ENCODE assay signal across 28 cellular contexts in genomic region chr19:35639321-35639639, GRCh38. TPM values are rescaled to one million over a fixed set of nuclear protein-coding genes. Genes with fewer than 3 reads are reported as not detected.
DNase-seq lines count a peak whose midpoint lies in the region; ATAC-seq, FAIRE-seq and TF ChIP-seq lines count a peak whose summit lies in the region.
"Had no signal": no experiment of that assay in that cellular context is flagged by ENCODE, and none has a peak within 500 bp of the region (broad histone marks: within the 10 kb centered on the region; RNA-seq: fewer than 3 reads in every experiment).

No MANE protein-coding gene starts in this region.

- CTCF ChIA-PET in GM12878 (lab: Yijun Ruan, JAX) = no interaction called here
- CTCF ChIA-PET in activated naive CD4-positive, alpha-beta T cell treated with anti-CD3 and anti-CD28 coated beads, Interleukin-2, amount 10 ng/mL, durations not matched to agents 7 days and 5 days (lab: Charles Lee) = no interaction called here

- peak; percentile 58 for TF ChIP-seq POLR2A in GM12878 (IDR thresholded peaks at IDR 0.05; ENCODE audit: low read depth, low read length)

- SMC1A ChIA-PET in GM12878 (lab: Charles Lee; ENCODE audit: uncharacterized antibody, unreplicated experiment) = no interaction called here

- no peaks in the 10 kb centered on the region for H4K20me1 ChIP-seq in H9 (ENCODE audit: control insufficient read depth, insufficient read depth, insufficient read length)
- no peaks in the 10 kb centered on the region for H4K20me1 ChIP-seq in GM12878 (ENCODE audit: control insufficient read depth, insufficient read depth)
- H4K20me1 ChIP-seq: BLaER1 had no signal

- TF ChIP-seq EP300 in GM12878 (IDR thresholded peaks at IDR 0.05; ENCODE audit: borderline replicate concordance in 1 of 2, control insufficient read depth in 1 of 2, low read depth in 2 of 2, low read length in 2 of 2) = no peak

- no peak overlapping the region for H3K4ac ChIP-seq in H9 (ENCODE audit: low read depth, low read length)

- peaks cover 7 to 14% of the 10 kb centered on the region in 2 experiments; a peak in 3 of 4 replicates for H3K36me3 ChIP-seq in GM12878 (ENCODE audit: control insufficient read depth in 2 of 2, insufficient read depth in 2 of 2, low read length in 1 of 2)
- H3K36me3 ChIP-seq: breast epithelium had no signal

- H3K27ac Mint-ChIP-seq in H9 (no peak overlapping the region; a peak in 3 of 7 replicates), neural crest cell (ENCODE audit: unreplicated experiment) (peak overlapping the region; percentile 43)
- H3K27ac Mint-ChIP-seq in activated naive CD4-positive, alpha-beta T cell treated with anti-CD3 and anti-CD28 coated beads, Interleukin-2, amount 10 ng/mL, durations not matched to agents 7 days and 5 days = no peak overlapping the region
- H3K27ac Mint-ChIP-seq: activated naive CD4-positive, alpha-beta T cell treated with anti-CD3 and anti-CD28 coated beads for 36 hours; progenitor cell of endocrine pancreas had no signal

- H2BK12ac ChIP-seq in H9 (ENCODE audit: insufficient read length, low read depth, low read length) = no peak overlapping the region

- no peak overlapping the region for H3K4me3 ChIP-seq in GM12878
- H3K4me3 ChIP-seq: BLaER1, breast epithelium, lower lobe of right lung, PC-9 had no signal

- H3K9ac ChIP-seq in H9 (ENCODE audit: extremely low read depth, insufficient read length, low read length) (no peak overlapping the region), GM12878 (ENCODE audit: control insufficient read depth, insufficient read depth, low read length) (no peak overlapping the region)
- H3K9ac ChIP-seq: BLaER1 had no signal

- no peaks in the 10 kb centered on the region for H3K79me1 ChIP-seq in H9 (ENCODE audit: insufficient read depth, low read depth, low read length, poor library complexity, severe bottlenecking)

- H4K5ac ChIP-seq in H9 (ENCODE audit: insufficient read length, low read depth, low read length) = no peak overlapping the region

- H3K23ac ChIP-seq in H9 (ENCODE audit: insufficient read length, low read depth, low read length) = no peak overlapping the region

- peak overlapping the region; percentile 4 for H3K4me2 ChIP-seq in H9 (ENCODE audit: insufficient read depth, insufficient read length, low read length)
- no peak overlapping the region for H3K4me2 ChIP-seq in GM12878 (ENCODE audit: control insufficient read depth, insufficient read depth)
- H3K4me2 ChIP-seq: BLaER1, PC-9 had no signal

- BruUV-seq in GM12878 (replicated peaks; lab: Mats Ljungman, UMichigan) = no TSS peak

- H3K27me3 Mint-ChIP-seq in H9 (ENCODE audit: low read depth) (peaks cover 4% of the 10 kb centered on the region; the same call in 1 of the 2 replicates), neural crest cell (ENCODE audit: low read depth) (peaks cover 2% of the 10 kb centered on the region)
- H3K27me3 Mint-ChIP-seq in activated naive CD4-positive, alpha-beta T cell treated with anti-CD3 and anti-CD28 coated beads, Interleukin-2, amount 10 ng/mL, durations not matched to agents 7 days and 5 days = no peaks in the 10 kb centered on the region
- H3K27me3 Mint-ChIP-seq: progenitor cell of endocrine pancreas; stimulated activated naive B cell treated with anti-CD40 and anti-IgM and Interleukin-4, amounts not matched to agents 10 μg/mL and 1 μg/mL and 100 μg/mL, for 72 hours had no signal

- no peak overlapping the region for H3K27ac ChIP-seq in H9 (ENCODE audit: insufficient read length, low read depth, low read length)
- no peak overlapping the region for H3K27ac ChIP-seq in GM12878 (ENCODE audit: control insufficient read depth, insufficient read depth)
- H3K27ac ChIP-seq in caudate nucleus (ENCODE audit: low read depth, low read length) = no peak overlapping the region
- H3K27ac ChIP-seq: BLaER1, breast epithelium, epithelial cell of prostate, lower lobe of right lung, PC-9 had no signal

- no peak overlapping the region for H2AK5ac ChIP-seq in H9 (ENCODE audit: insufficient read length, low read length)

- RAD21 ChIA-PET in GM12878 (lab: Charles Lee; ENCODE audit: unreplicated experiment) = no interaction called here

- H4K91ac ChIP-seq in H9 (ENCODE audit: insufficient read length, low read depth, low read length) = no peak overlapping the region

- no peak overlapping the region for H2BK15ac ChIP-seq in H9 (ENCODE audit: low read depth, low read length)

- no peak for TF ChIP-seq RAD21 in GM12878 (IDR thresholded peaks at IDR 0.05; ENCODE audit: insufficient read depth, low read depth, low read length)

- H3K9me3 ChIP-seq in H9 (ENCODE audit: control insufficient read depth, low read depth, low read length) (no peaks in the 10 kb centered on the region), GM12878 (replicated peaks; ENCODE audit: control insufficient read depth, insufficient read depth, low read length) (no peaks in the 10 kb centered on the region)
- H3K9me3 ChIP-seq: BLaER1, breast epithelium, lower lobe of right lung had no signal

- no peak for FAIRE-seq in GM12878 (lab: Jason Lieb, UNC)

- no peak overlapping the region for H2BK120ac ChIP-seq in H9 (ENCODE audit: low read depth, low read length, poor library complexity, severe bottlenecking)

- no peak overlapping the region for H4K8ac ChIP-seq in H9 (replicated peaks; ENCODE audit: insufficient read length, low read depth, low read length)

- H3K79me2 ChIP-seq in H9 (ENCODE audit: insufficient read depth, low read length) (no peaks in the 10 kb centered on the region), GM12878 (ENCODE audit: control insufficient read depth, insufficient read depth, low read length) (no peaks in the 10 kb centered on the region)

- ATAC-seq in GM12878 = no peak
- ATAC-seq: lower lobe of right lung; stimulated activated naive B cell treated with anti-CD40 and anti-IgM and Interleukin-4, amounts not matched to agents 10 μg/mL and 1 μg/mL and 100 μg/mL, for 72 hours had no signal

- peaks cover 24 to 29% of the 10 kb centered on the region in 2 experiments for H3K4me1 Mint-ChIP-seq in H9
- peaks cover 15% of the 10 kb centered on the region for H3K4me1 Mint-ChIP-seq in neural crest cell
- peaks cover 25% of the 10 kb centered on the region for H3K4me1 Mint-ChIP-seq in activated naive CD4-positive, alpha-beta T cell treated with anti-CD3 and anti-CD28 coated beads, Interleukin-2, amount 10 ng/mL, durations not matched to agents 7 days and 5 days

- H3K56ac ChIP-seq in H9 (ENCODE audit: insufficient read length, low read depth, low read length) = no peak overlapping the region

- in situ Hi-C loops in GM12878 (cut with MboI) = no loop called here

- H3K14ac ChIP-seq in H9 (ENCODE audit: insufficient read depth, low read length) = peak overlapping the region; percentile 28; the same call in 1 of the 2 replicates

- H3T11ph ChIP-seq in H9 (ENCODE audit: low read length) = no peak overlapping the region

- DNase-seq in H9 (no peak), GM12878 (ENCODE audit: low read depth, low spot score) (no peak), neural crest cell (ENCODE audit: low read depth, low spot score) (no peak), caudate nucleus (lab: John Stamatoyannopoulos, UW) (no peak), inferior parietal cortex (ENCODE audit: extremely low spot score) (no peak)
- DNase-seq in activated naive CD4-positive, alpha-beta T cell treated with anti-CD3 and anti-CD28 coated beads, Interleukin-2, amount 10 ng/mL, durations not matched to agents 7 days and 5 days = no peak
- DNase-seq: activated CD4-positive, alpha-beta T cell treated with anti-CD3 and anti-CD28 coated beads, Interleukin-2, amount 50 U/mL, for 48 hours; activated CD4-positive, CD25-positive, alpha-beta regulatory T cell; activated naive CD4-positive, alpha-beta T cell treated with anti-CD3 and anti-CD28 coated beads for 36 hours; effector CD4-positive, alpha-beta T cell; GOT3; kidney glomerular epithelial cell; lower lobe of right lung; NCI-H1092 treated with DMSO at 0.1 percent for 48 hours; NCI-H187; NK-92 treated with Interleukin-12 subunit alpha and Interleukin-12 subunit beta, amount 100 ng/mL, for 24 hours; PC-9; Right ventricle myocardium superior; stimulated activated CD4-positive, alpha-beta T cell treated with anti-CD3 and anti-CD28 coated beads, Interleukin-15, amount 100 ng/mL, for 24 hours; stimulated activated naive B cell treated with anti-CD40 and anti-IgM and Interleukin-4, amounts not matched to agents 10 μg/mL and 1 μg/mL and 100 μg/mL, for 72 hours; T1000 had no signal

- intact Hi-C loops in GM12878 (cut with micrococcal nuclease; ENCODE audit: unreplicated experiment) = no loop called here

- H3K4me1 ChIP-seq in H9 (ENCODE audit: insufficient read depth, low read length) (peaks cover 6% of the 10 kb centered on the region; the same call in 1 of the 2 replicates), GM12878 (ENCODE audit: control insufficient read depth, insufficient read depth, low read length) (peaks cover 19% of the 10 kb centered on the region)
- H3K4me1 ChIP-seq: breast epithelium had no signal

- no peak overlapping the region for H2BK20ac ChIP-seq in H9 (ENCODE audit: low read depth, low read length, poor library complexity, severe bottlenecking)

- H3K27me3 ChIP-seq in H9 (ENCODE audit: insufficient read depth, low read length) (no peaks in the 10 kb centered on the region), GM12878 (replicated peaks in 1 of 2; ENCODE audit: control insufficient read depth in 2 of 2, insufficient read depth in 2 of 2, low read length in 1 of 2) (no peaks in the 10 kb centered on the region)
- H3K27me3 ChIP-seq: BLaER1, breast epithelium had no signal

- H2AFZ ChIP-seq in H9 (ENCODE audit: low read length) (no peak overlapping the region), GM12878 (ENCODE audit: control insufficient read depth, low read depth, low read length) (no peak overlapping the region)
- H2AFZ ChIP-seq: PC-9 had no signal

- no peak overlapping the region for H2BK5ac ChIP-seq in H9 (ENCODE audit: insufficient read length, low read length)

- peak overlapping the region in 1 of 2 experiments; percentile 1; a peak in 1 of 5 replicates for H3K4me3 Mint-ChIP-seq in H9
- H3K4me3 Mint-ChIP-seq in neural crest cell = peak overlapping the region; percentile 31
- H3K4me3 Mint-ChIP-seq in activated naive CD4-positive, alpha-beta T cell treated with anti-CD3 and anti-CD28 coated beads, Interleukin-2, amount 10 ng/mL, durations not matched to agents 7 days and 5 days = no peak overlapping the region
- H3K4me3 Mint-ChIP-seq: activated naive CD4-positive, alpha-beta T cell treated with anti-CD3 and anti-CD28 coated beads for 36 hours; stimulated activated naive B cell treated with anti-CD40 and anti-IgM and Interleukin-4, amounts not matched to agents 10 μg/mL and 1 μg/mL and 100 μg/mL, for 72 hours had no signal

- TF ChIP-seq CTCF in H9 (conservative IDR thresholded peaks at IDR 0.05) (no peak), GM12878 (IDR thresholded peaks at IDR 0.05 in 2 of 3, conservative IDR thresholded peaks at IDR 0.05 in 1 of 3; ENCODE audit: control insufficient read depth in 2 of 3, extremely low read depth in 1 of 3, insufficient read depth in 1 of 3, low read depth in 3 of 3, low read length in 3 of 3) (no peak), neural crest cell (conservative IDR thresholded peaks at IDR 0.05) (no peak)

- no peaks in the 10 kb centered on the region for H3K9me3 Mint-ChIP-seq in H9
- H3K9me3 Mint-ChIP-seq in neural crest cell = no peaks in the 10 kb centered on the region
- H3K9me3 Mint-ChIP-seq in activated naive CD4-positive, alpha-beta T cell treated with anti-CD3 and anti-CD28 coated beads, Interleukin-2, amount 10 ng/mL, durations not matched to agents 7 days and 5 days = no peaks in the 10 kb centered on the region
- H3K9me3 Mint-ChIP-seq: activated naive CD4-positive, alpha-beta T cell treated with anti-CD3 and anti-CD28 coated beads for 36 hours; stimulated activated naive B cell treated with anti-CD40 and anti-IgM and Interleukin-4, amounts not matched to agents 10 μg/mL and 1 μg/mL and 100 μg/mL, for 72 hours had no signal

- H3K18ac ChIP-seq in H9 (ENCODE audit: insufficient read length, low read depth, low read length) = no peak overlapping the region

- WGBS in H9 (ENCODE audit: extremely low coverage, insufficient read length, low lambda C conversion rate) = no CpG with 5 or more reads among the region's 6 CpGs
- 64% methylated on average over 6 of the region's 6 CpGs for WGBS in GM12878 (ENCODE audit: insufficient coverage, insufficient replicate concordance, low lambda C conversion rate, missing lambda C conversion rate)

- peaks cover 10% of the 10 kb centered on the region for H3K23me2 ChIP-seq in H9 (ENCODE audit: insufficient read length, low read depth, low read length, poor library complexity, severe bottlenecking)

- POLR2A ChIA-PET in GM12878 (lab: Charles Lee) = no interaction called here

- H3K36me3 Mint-ChIP-seq in H9 (ENCODE audit: insufficient read depth in 1 of 3, low read depth in 3 of 3) (peaks cover 12 to 38% (median 25%) of the 10 kb centered on the region in 3 experiments), neural crest cell (ENCODE audit: low read depth) (peaks cover 4% of the 10 kb centered on the region)
- peaks cover 19% of the 10 kb centered on the region for H3K36me3 Mint-ChIP-seq in activated naive CD4-positive, alpha-beta T cell treated with anti-CD3 and anti-CD28 coated beads, Interleukin-2, amount 10 ng/mL, durations not matched to agents 7 days and 5 days

RNA-seq across cellular contexts. Expression of gene ETV2, which starts 2.3 kb away (rescaled TPM):
- total RNA-seq in H9 (2021) (1.5 and 1.9 TPM in 2 replicates), GM12878 (2014; rRNA removed) (0.82 and 1.1 TPM in 2 replicates), GM12878 (2014; rRNA removed; fragmentation: Illumina TruSeq; extraction: Trizol) (0.18 and 0.22 TPM in 2 replicates), GM12878 (2021) (0.93 and 1.3 TPM in 2 replicates), neural crest cell (1.7 and 1.8 TPM in 2 replicates)
- total RNA-seq in GM12878 (2013; cell fraction: nucleolus; rRNA removed) = 0.33 TPM in 1 of 2 replicates, not detected in the other
- not detected for polyA plus RNA-seq in GM12878 (2011; ENCODE audit: low read depth)
- polyA plus RNA-seq in GM12878 (2011; rRNA removed) (0.19 and 0.46 TPM in 2 replicates), GM12878 (2014; fragmentation: Illumina TruSeq; extraction: Trizol) (not detected in 2 replicates), GM12878 (2014; fragmentation: Nextera tagmentation; extraction: Ambion mirVana) (under 1 TPM; 0.10 to 0.13 TPM), GM12878 (2014; rRNA removed) (1.2 and 1.4 TPM in 2 replicates), GM12878 (2016; fragmentation: Nextera tagmentation; extraction: Ambion mirVana) (under 1 TPM; 0.54 to 0.66 TPM)
- 0.63 and 1.2 TPM in 2 replicates for polyA plus RNA-seq in GM12878 (2011; cell fraction: cytosol; rRNA removed)
- 0.64 and 1.2 TPM in 2 replicates for polyA plus RNA-seq in GM12878 (2011; cell fraction: nucleus; rRNA removed)
- 0.55 and 0.79 TPM in 2 replicates for polyA plus RNA-seq in GM12878 (2012)
- not detected in 2 replicates for polyA minus RNA-seq in GM12878 (2011; rRNA and poly(A)+ RNA removed)
- polyA minus RNA-seq in GM12878 (2011; cell fraction: cytosol; rRNA and poly(A)+ RNA removed) = not detected in 2 replicates
- polyA minus RNA-seq in GM12878 (2011; cell fraction: nucleus; rRNA and poly(A)+ RNA removed) = 0.48 and 0.77 TPM in 2 replicates
- total RNA-seq: G401 had no signal

RNA-seq across cellular contexts. Expression of gene COX6B1, which starts 8.8 kb away (rescaled TPM):
- total RNA-seq in H9 (2021) = 422 and 432 TPM in 2 replicates
- total RNA-seq in GM12878 (2013; cell fraction: nucleolus; rRNA removed) = 26.2 and 31.4 TPM in 2 replicates
- 813 and 819 TPM in 2 replicates for total RNA-seq in GM12878 (2014; rRNA removed)
- 691 and 694 TPM in 2 replicates for total RNA-seq in GM12878 (2014; rRNA removed; fragmentation: Illumina TruSeq; extraction: Trizol)
- total RNA-seq in GM12878 (2021) = 500 and 540 TPM in 2 replicates
- 4,084 TPM for polyA plus RNA-seq in GM12878 (2011; ENCODE audit: low read depth)
- polyA plus RNA-seq in GM12878 (2011; rRNA removed) = 503 and 834 TPM in 2 replicates
- polyA plus RNA-seq in GM12878 (2011; cell fraction: cytosol; rRNA removed) = 1,324 and 1,457 TPM in 2 replicates
- polyA plus RNA-seq in GM12878 (2011; cell fraction: nucleus; rRNA removed) = 484 and 641 TPM in 2 replicates
- 618 and 662 TPM in 2 replicates for polyA plus RNA-seq in GM12878 (2012)
- polyA plus RNA-seq in GM12878 (2014; fragmentation: Illumina TruSeq; extraction: Trizol) = 764 and 890 TPM in 2 replicates
- polyA plus RNA-seq in GM12878 (2014; fragmentation: Nextera tagmentation; extraction: Ambion mirVana) = 1,000 to 10,000 TPM; 1,597 to 1,700 TPM
- 822 and 846 TPM in 2 replicates for polyA plus RNA-seq in GM12878 (2014; rRNA removed)
- 100 to 1,000 TPM; 912 to 984 TPM for polyA plus RNA-seq in GM12878 (2016; fragmentation: Nextera tagmentation; extraction: Ambion mirVana)
- 735 and 1,037 TPM in 2 replicates for polyA minus RNA-seq in GM12878 (2011; rRNA and poly(A)+ RNA removed)
- 165 and 167 TPM in 2 replicates for polyA minus RNA-seq in GM12878 (2011; cell fraction: cytosol; rRNA and poly(A)+ RNA removed)
- 91.8 and 103 TPM in 2 replicates for polyA minus RNA-seq in GM12878 (2011; cell fraction: nucleus; rRNA and poly(A)+ RNA removed)
- 329 and 339 TPM in 2 replicates for total RNA-seq in neural crest cell

RNA-seq across cellular contexts. Expression of gene RBM42, which starts 10.4 kb away (rescaled TPM):
- 83.3 and 85.8 TPM in 2 replicates for total RNA-seq in H9 (2021)
- total RNA-seq in GM12878 (2013; cell fraction: nucleolus; rRNA removed) = 12.9 and 14.1 TPM in 2 replicates
- 53.9 and 58.8 TPM in 2 replicates for total RNA-seq in GM12878 (2014; rRNA removed)
- 20.5 and 23.8 TPM in 2 replicates for total RNA-seq in GM12878 (2014; rRNA removed; fragmentation: Illumina TruSeq; extraction: Trizol)
- total RNA-seq in GM12878 (2021) = 94.6 and 105 TPM in 2 replicates
- polyA plus RNA-seq in GM12878 (2011; ENCODE audit: low read depth) = 10.2 TPM
- 16.6 and 38.3 TPM in 2 replicates for polyA plus RNA-seq in GM12878 (2011; rRNA removed)
- polyA plus RNA-seq in GM12878 (2011; cell fraction: cytosol; rRNA removed) = 54.7 and 71.0 TPM in 2 replicates
- 26.5 and 41.2 TPM in 2 replicates for polyA plus RNA-seq in GM12878 (2011; cell fraction: nucleus; rRNA removed)
- polyA plus RNA-seq in GM12878 (2012) = 32.7 and 41.9 TPM in 2 replicates
- 4.0 and 16.3 TPM in 2 replicates for polyA plus RNA-seq in GM12878 (2014; fragmentation: Illumina TruSeq; extraction: Trizol)
- polyA plus RNA-seq in GM12878 (2014; fragmentation: Nextera tagmentation; extraction: Ambion mirVana) = 10 to 100 TPM in 1 of 2 experiments, 1 to 10 TPM in 1; 4.2 to 11.1 TPM
- 68.4 and 83.3 TPM in 2 replicates for polyA plus RNA-seq in GM12878 (2014; rRNA removed)
- polyA plus RNA-seq in GM12878 (2016; fragmentation: Nextera tagmentation; extraction: Ambion mirVana) = 100 to 1,000 TPM; 105 to 117 TPM
- polyA minus RNA-seq in GM12878 (2011; rRNA and poly(A)+ RNA removed) = 12.6 and 22.4 TPM in 2 replicates
- polyA minus RNA-seq in GM12878 (2011; cell fraction: cytosol; rRNA and poly(A)+ RNA removed) = 17.8 and 20.0 TPM in 2 replicates
- polyA minus RNA-seq in GM12878 (2011; cell fraction: nucleus; rRNA and poly(A)+ RNA removed) = 4.2 and 8.8 TPM in 2 replicates
- total RNA-seq in neural crest cell = 88.1 and 96.8 TPM in 2 replicates

RNA-seq across cellular contexts. Expression of gene HAUS5, which starts 26.7 kb away (rescaled TPM):
- total RNA-seq in H9 (2021) (32.8 and 32.9 TPM in 2 replicates), GM12878 (2014; rRNA removed) (25.7 and 28.0 TPM in 2 replicates), GM12878 (2014; rRNA removed; fragmentation: Illumina TruSeq; extraction: Trizol) (8.6 and 8.9 TPM in 2 replicates), GM12878 (2021) (32.6 and 34.9 TPM in 2 replicates), neural crest cell (52.8 and 55.9 TPM in 2 replicates)
- total RNA-seq in GM12878 (2013; cell fraction: nucleolus; rRNA removed) = 30.7 and 33.8 TPM in 2 replicates
- 8.7 TPM for polyA plus RNA-seq in GM12878 (2011; ENCODE audit: low read depth)
- polyA plus RNA-seq in GM12878 (2011; rRNA removed) (7.9 and 9.7 TPM in 2 replicates), GM12878 (2014; fragmentation: Illumina TruSeq; extraction: Trizol) (5.1 and 7.6 TPM in 2 replicates), GM12878 (2014; fragmentation: Nextera tagmentation; extraction: Ambion mirVana) (1 to 10 TPM; 3.1 to 3.6 TPM), GM12878 (2014; rRNA removed) (25.5 and 28.5 TPM in 2 replicates), GM12878 (2016; fragmentation: Nextera tagmentation; extraction: Ambion mirVana) (10 to 100 TPM; 31.3 to 32.0 TPM)
- polyA plus RNA-seq in GM12878 (2011; cell fraction: cytosol; rRNA removed) = 8.5 and 13.0 TPM in 2 replicates
- polyA plus RNA-seq in GM12878 (2011; cell fraction: nucleus; rRNA removed) = 114 and 128 TPM in 2 replicates
- 13.8 and 15.4 TPM in 2 replicates for polyA plus RNA-seq in GM12878 (2012)
- polyA minus RNA-seq in GM12878 (2011; rRNA and poly(A)+ RNA removed) = 4.5 and 10.8 TPM in 2 replicates
- polyA minus RNA-seq in GM12878 (2011; cell fraction: cytosol; rRNA and poly(A)+ RNA removed) = 3.6 and 4.8 TPM in 2 replicates
- polyA minus RNA-seq in GM12878 (2011; cell fraction: nucleus; rRNA and poly(A)+ RNA removed) = 12.0 and 20.1 TPM in 2 replicates

RNA-seq across cellular contexts. Expression of gene UPK1A, which starts 27.0 kb away (rescaled TPM):
- total RNA-seq in H9 (2021) = 3.0 and 4.3 TPM in 2 replicates
- not detected in 2 replicates for total RNA-seq in GM12878 (2013; cell fraction: nucleolus; rRNA removed)
- not detected in 2 replicates for total RNA-seq in GM12878 (2014; rRNA removed)
- not detected in 2 replicates for total RNA-seq in GM12878 (2014; rRNA removed; fragmentation: Illumina TruSeq; extraction: Trizol)
- total RNA-seq in GM12878 (2021) = not detected in 2 replicates
- polyA plus RNA-seq in GM12878 (2011; ENCODE audit: low read depth) = 0.31 TPM
- 1.3 and 1.9 TPM in 2 replicates for polyA plus RNA-seq in GM12878 (2011; rRNA removed)
- polyA plus RNA-seq in GM12878 (2011; cell fraction: cytosol; rRNA removed) = 2.0 and 3.4 TPM in 2 replicates
- 0.79 and 1.3 TPM in 2 replicates for polyA plus RNA-seq in GM12878 (2011; cell fraction: nucleus; rRNA removed)
- polyA plus RNA-seq in GM12878 (2012) = 0.58 and 1.3 TPM in 2 replicates
- not detected in 2 replicates for polyA plus RNA-seq in GM12878 (2014; fragmentation: Illumina TruSeq; extraction: Trizol)
- under 1 TPM in 1 of 2 experiments, not detected in 1; 0.26 TPM for polyA plus RNA-seq in GM12878 (2014; fragmentation: Nextera tagmentation; extraction: Ambion mirVana)
- polyA plus RNA-seq in GM12878 (2014; rRNA removed) = 0.06 and 0.15 TPM in 2 replicates
- polyA plus RNA-seq in GM12878 (2016; fragmentation: Nextera tagmentation; extraction: Ambion mirVana) = not detected
- polyA minus RNA-seq in GM12878 (2011; rRNA and poly(A)+ RNA removed) = 0.73 and 1.2 TPM in 2 replicates
- polyA minus RNA-seq in GM12878 (2011; cell fraction: cytosol; rRNA and poly(A)+ RNA removed) = not detected in 2 replicates
- 0.24 and 0.38 TPM in 2 replicates for polyA minus RNA-seq in GM12878 (2011; cell fraction: nucleus; rRNA and poly(A)+ RNA removed)
- total RNA-seq in neural crest cell = not detected in 2 replicates
- total RNA-seq: breast epithelium, G401, lower lobe of right lung, progenitor cell of endocrine pancreas, Right ventricle myocardium superior had no signal
- polyA plus RNA-seq: AG04450, neural cell had no signal
